In the genomic region with DNA sequence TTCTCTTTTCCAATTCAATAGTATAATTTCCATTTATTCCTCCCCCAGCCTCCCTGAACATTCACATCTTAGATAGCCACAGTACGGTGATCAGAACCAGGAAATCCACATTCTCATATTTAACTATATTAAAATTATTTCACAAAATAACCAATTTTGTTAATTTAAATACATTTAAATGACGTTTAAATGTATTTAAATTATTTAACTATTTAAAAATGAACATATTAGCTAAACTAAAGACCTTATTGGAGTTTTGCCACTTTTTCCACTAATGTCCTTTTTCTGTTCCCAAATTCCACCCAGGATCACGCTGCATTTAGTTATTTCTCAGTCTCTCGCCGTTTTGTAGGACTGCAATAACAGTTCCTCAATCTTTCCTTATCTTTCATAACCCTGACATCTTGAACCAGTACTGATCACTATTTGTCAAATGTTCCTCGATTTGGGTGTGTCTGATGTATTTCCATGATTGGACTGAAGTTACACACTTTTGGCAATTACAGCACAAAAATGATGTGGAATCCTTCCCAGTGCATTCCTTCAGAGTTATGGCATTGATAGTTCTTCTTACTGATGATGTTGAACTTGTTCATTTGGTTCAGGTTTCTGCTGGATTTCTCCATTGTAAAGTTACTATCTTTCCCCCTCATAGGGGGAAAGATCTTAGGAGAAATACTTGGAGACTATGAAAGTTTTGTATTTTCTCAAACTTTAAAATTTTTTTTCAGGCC, we compare ENCODE assay signal across 1 cellular context.
TF ChIP-seq lines count a peak whose summit lies in the region.

No MANE protein-coding gene starts in this region.

TF ChIP-seq in WTC11, 78 proteins besides CTCF, POLR2A, EP300 and RAD21:
- TF ChIP-seq HMGA2 (CRISPR knock-in tag; IDR thresholded peaks at IDR 0.05), result peak; percentile 57; the same call in 1 of the 2 replicates
